In the genomic region with DNA sequence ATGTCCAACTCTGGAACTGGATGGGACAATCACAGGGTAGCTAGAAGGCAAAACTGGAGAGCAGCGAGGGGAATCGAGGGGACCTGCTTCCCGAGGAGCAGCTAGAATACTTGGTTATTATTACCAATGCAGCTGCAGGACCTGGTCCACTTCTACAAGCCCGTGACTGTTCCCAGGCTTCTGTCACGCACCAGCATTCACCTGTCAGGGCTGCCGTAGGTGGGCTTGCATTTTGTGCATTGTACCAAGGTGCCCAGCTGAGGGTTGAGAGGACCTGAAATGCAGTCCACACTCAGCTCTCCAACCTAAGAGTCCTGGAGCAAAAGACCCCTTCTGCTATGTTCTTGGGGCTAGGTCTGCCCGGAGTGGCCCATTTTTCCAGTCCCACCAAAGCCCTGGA, we compare ENCODE assay signal across 1 cellular context.
TF ChIP-seq lines count a peak whose summit lies in the region.

No MANE protein-coding gene starts in this region.

TF ChIP-seq in HepG2, 621 proteins besides CTCF, POLR2A, EP300 and RAD21:
- TF ChIP-seq, protein P1, sequence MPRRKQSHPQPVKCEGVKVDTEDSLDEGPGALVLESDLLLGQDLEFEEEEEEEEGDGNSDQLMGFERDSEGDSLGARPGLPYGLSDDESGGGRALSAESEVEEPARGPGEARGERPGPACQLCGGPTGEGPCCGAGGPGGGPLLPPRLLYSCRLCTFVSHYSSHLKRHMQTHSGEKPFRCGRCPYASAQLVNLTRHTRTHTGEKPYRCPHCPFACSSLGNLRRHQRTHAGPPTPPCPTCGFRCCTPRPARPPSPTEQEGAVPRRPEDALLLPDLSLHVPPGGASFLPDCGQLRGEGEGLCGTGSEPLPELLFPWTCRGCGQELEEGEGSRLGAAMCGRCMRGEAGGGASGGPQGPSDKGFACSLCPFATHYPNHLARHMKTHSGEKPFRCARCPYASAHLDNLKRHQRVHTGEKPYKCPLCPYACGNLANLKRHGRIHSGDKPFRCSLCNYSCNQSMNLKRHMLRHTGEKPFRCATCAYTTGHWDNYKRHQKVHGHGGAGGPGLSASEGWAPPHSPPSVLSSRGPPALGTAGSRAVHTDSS (CRISPR knock-in tag; conservative IDR thresholded peaks at IDR 0.05) = no peak
- TF ChIP-seq SNRNP70 (IDR thresholded peaks at IDR 0.05; ENCODE audit: low read depth, low read length) (no peak), ZNF468 (CRISPR knock-in tag; IDR thresholded peaks at IDR 0.05) (no peak), ZNF563 (CRISPR knock-in tag; IDR thresholded peaks at IDR 0.05) (no peak), ZNF232 (CRISPR knock-in tag; IDR thresholded peaks at IDR 0.05; ENCODE audit: borderline replicate concordance) (no peak), SRSF9 (IDR thresholded peaks at IDR 0.05; ENCODE audit: borderline replicate concordance, insufficient read depth, low read depth, low read length, poor library complexity, severe bottlenecking) (no peak), HHEX (CRISPR knock-in tag; IDR thresholded peaks at IDR 0.05) (no peak), GABPB1 (CRISPR knock-in tag; IDR thresholded peaks at IDR 0.05) (no peak), ZBTB38 (CRISPR knock-in tag; IDR thresholded peaks at IDR 0.05) (no peak), ZNF296 (CRISPR knock-in tag; conservative IDR thresholded peaks at IDR 0.05) (no peak)
- TF ChIP-seq, protein P2, sequence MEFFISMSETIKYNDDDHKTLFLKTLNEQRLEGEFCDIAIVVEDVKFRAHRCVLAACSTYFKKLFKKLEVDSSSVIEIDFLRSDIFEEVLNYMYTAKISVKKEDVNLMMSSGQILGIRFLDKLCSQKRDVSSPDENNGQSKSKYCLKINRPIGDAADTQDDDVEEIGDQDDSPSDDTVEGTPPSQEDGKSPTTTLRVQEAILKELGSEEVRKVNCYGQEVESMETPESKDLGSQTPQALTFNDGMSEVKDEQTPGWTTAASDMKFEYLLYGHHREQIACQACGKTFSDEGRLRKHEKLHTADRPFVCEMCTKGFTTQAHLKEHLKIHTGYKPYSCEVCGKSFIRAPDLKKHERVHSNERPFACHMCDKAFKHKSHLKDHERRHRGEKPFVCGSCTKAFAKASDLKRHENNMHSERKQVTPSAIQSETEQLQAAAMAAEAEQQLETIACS (CRISPR knock-in tag; IDR thresholded peaks at IDR 0.05) = no peak
- TF ChIP-seq, protein P3, sequence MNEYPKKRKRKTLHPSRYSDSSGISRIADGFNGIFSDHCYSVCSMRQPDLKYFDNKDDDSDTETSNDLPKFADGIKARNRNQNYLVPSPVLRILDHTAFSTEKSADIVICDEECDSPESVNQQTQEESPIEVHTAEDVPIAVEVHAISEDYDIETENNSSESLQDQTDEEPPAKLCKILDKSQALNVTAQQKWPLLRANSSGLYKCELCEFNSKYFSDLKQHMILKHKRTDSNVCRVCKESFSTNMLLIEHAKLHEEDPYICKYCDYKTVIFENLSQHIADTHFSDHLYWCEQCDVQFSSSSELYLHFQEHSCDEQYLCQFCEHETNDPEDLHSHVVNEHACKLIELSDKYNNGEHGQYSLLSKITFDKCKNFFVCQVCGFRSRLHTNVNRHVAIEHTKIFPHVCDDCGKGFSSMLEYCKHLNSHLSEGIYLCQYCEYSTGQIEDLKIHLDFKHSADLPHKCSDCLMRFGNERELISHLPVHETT (CRISPR knock-in tag; conservative IDR thresholded peaks at IDR 0.05) = no peak
